In genomic region chr1:24993871-24994270, GRCh38 we compare ENCODE assay signal across 25 cellular contexts.
DNase-seq lines count a peak whose midpoint lies in the region; ATAC-seq and TF ChIP-seq lines count a peak whose summit lies in the region.
"Had no signal": no experiment of that assay in that cellular context is flagged by ENCODE, and none has a peak within 500 bp of the region (broad histone marks: within the 10 kb centered on the region; RNA-seq: fewer than 3 reads in every experiment).

No MANE protein-coding gene starts in this region.

- H3K36me3 Mint-ChIP-seq in activated CD4-positive, alpha-beta T cell treated with anti-CD3 and anti-CD28 coated beads, Interleukin-2, amount 10 ng/mL, durations not matched to agents 7 days and 5 days (ENCODE audit: low read depth) = peaks cover 13% of the 10 kb centered on the region
- no peaks in the 10 kb centered on the region for H3K36me3 Mint-ChIP-seq in CD4-positive, alpha-beta T cell (ENCODE audit: low read depth)
- no peaks in the 10 kb centered on the region for H3K36me3 Mint-ChIP-seq in activated T-helper 17 cell treated with anti-CD3 and anti-CD28 coated beads, Interleukin-2, amount 50 U/mL, for 72 hours (ENCODE audit: low read depth)
- peaks cover 0 to 24% (median 6%) of the 10 kb centered on the region in 5 donors for H3K36me3 Mint-ChIP-seq in naive thymus-derived CD4-positive, alpha-beta T cell
- H3K36me3 Mint-ChIP-seq: mesothelial cell of epicardium had no signal

- no peaks in the 10 kb centered on the region for H3K27me3 Mint-ChIP-seq in activated CD4-positive, alpha-beta T cell treated with anti-CD3 and anti-CD28 coated beads, Interleukin-2, amount 10 ng/mL, durations not matched to agents 7 days and 5 days
- no peaks in the 10 kb centered on the region for H3K27me3 Mint-ChIP-seq in CD4-positive, alpha-beta T cell
- H3K27me3 Mint-ChIP-seq in activated T-helper 17 cell treated with anti-CD3 and anti-CD28 coated beads, Interleukin-2, amount 50 U/mL, for 72 hours = no peaks in the 10 kb centered on the region
- peaks cover 0 to 3% (median 0%) of the 10 kb centered on the region in 5 donors for H3K27me3 Mint-ChIP-seq in naive thymus-derived CD4-positive, alpha-beta T cell

- TF ChIP-seq CTCF in CD4-positive, alpha-beta T cell (IDR thresholded peaks at IDR 0.05) = no peak
- no peak for TF ChIP-seq CTCF in tibial artery (IDR thresholded peaks at IDR 0.05)

- H3K4me3 Mint-ChIP-seq in activated CD4-positive, alpha-beta T cell treated with anti-CD3 and anti-CD28 coated beads, Interleukin-2, amount 10 ng/mL, durations not matched to agents 7 days and 5 days = no peak overlapping the region
- peak overlapping the region; percentile 26 for H3K4me3 Mint-ChIP-seq in CD4-positive, alpha-beta T cell
- no peak overlapping the region for H3K4me3 Mint-ChIP-seq in activated T-helper 17 cell treated with anti-CD3 and anti-CD28 coated beads, Interleukin-2, amount 50 U/mL, for 72 hours
- peak overlapping the region in 8 of 10 donors; percentile 4 to 95 (median 78) for H3K4me3 Mint-ChIP-seq in naive thymus-derived CD4-positive, alpha-beta T cell
- H3K4me3 Mint-ChIP-seq: mesothelial cell of epicardium, nephron had no signal

- H3K4me1 Mint-ChIP-seq in activated CD4-positive, alpha-beta T cell treated with anti-CD3 and anti-CD28 coated beads, Interleukin-2, amount 10 ng/mL, durations not matched to agents 7 days and 5 days = peaks cover 93% of the 10 kb centered on the region
- H3K4me1 Mint-ChIP-seq in CD4-positive, alpha-beta T cell (ENCODE audit: low read depth) = peaks cover 93% of the 10 kb centered on the region
- H3K4me1 Mint-ChIP-seq in activated T-helper 17 cell treated with anti-CD3 and anti-CD28 coated beads, Interleukin-2, amount 50 U/mL, for 72 hours = peaks cover 49% of the 10 kb centered on the region
- H3K4me1 Mint-ChIP-seq in naive thymus-derived CD4-positive, alpha-beta T cell = peaks cover 65 to 97% (median 88%) of the 10 kb centered on the region in 7 donors
- H3K4me1 Mint-ChIP-seq: mesothelial cell of epicardium had no signal

- no peaks in the 10 kb centered on the region for H3K36me3 ChIP-seq in naive thymus-derived CD4-positive, alpha-beta T cell (ENCODE audit: control insufficient read depth in 2 of 3, insufficient read depth in 3 of 3, low read length in 3 of 3)
- H3K36me3 ChIP-seq in tibial artery = no peaks in the 10 kb centered on the region
- H3K36me3 ChIP-seq: brain microvascular endothelial cell, pancreas, SJCRH30, vagina had no signal

- no peak for ATAC-seq in CD4-positive, alpha-beta T cell (ENCODE audit: poor library complexity)
- ATAC-seq in activated T-helper 17 cell treated with anti-CD3 and anti-CD28 coated beads, Interleukin-2, amount 50 U/mL, for 72 hours (replicated peaks) = no peak
- no peak for ATAC-seq in naive thymus-derived CD4-positive, alpha-beta T cell
- ATAC-seq: pancreas had no signal

- peaks cover 9% of the 10 kb centered on the region for H3K9me3 Mint-ChIP-seq in activated CD4-positive, alpha-beta T cell treated with anti-CD3 and anti-CD28 coated beads, Interleukin-2, amount 10 ng/mL, durations not matched to agents 7 days and 5 days
- H3K9me3 Mint-ChIP-seq in CD4-positive, alpha-beta T cell = peaks cover 4% of the 10 kb centered on the region
- no peaks in the 10 kb centered on the region for H3K9me3 Mint-ChIP-seq in activated T-helper 17 cell treated with anti-CD3 and anti-CD28 coated beads, Interleukin-2, amount 50 U/mL, for 72 hours
- H3K9me3 Mint-ChIP-seq in naive thymus-derived CD4-positive, alpha-beta T cell = peaks cover 0 to 11% (median 2%) of the 10 kb centered on the region in 11 donors
- H3K9me3 Mint-ChIP-seq: mesothelial cell of epicardium had no signal

- H3K27ac Mint-ChIP-seq in activated CD4-positive, alpha-beta T cell treated with anti-CD3 and anti-CD28 coated beads, Interleukin-2, amount 10 ng/mL, durations not matched to agents 7 days and 5 days = peak overlapping the region; percentile 95
- H3K27ac Mint-ChIP-seq in CD4-positive, alpha-beta T cell = peak overlapping the region; percentile 93
- peak overlapping the region; percentile 94 for H3K27ac Mint-ChIP-seq in activated T-helper 17 cell treated with anti-CD3 and anti-CD28 coated beads, Interleukin-2, amount 50 U/mL, for 72 hours
- H3K27ac Mint-ChIP-seq in naive thymus-derived CD4-positive, alpha-beta T cell = peak overlapping the region; percentile 93 to 100 (median 98)
- H3K27ac Mint-ChIP-seq: mesothelial cell of epicardium, nephron had no signal

- no peak overlapping the region for H3K27ac ChIP-seq in CD4-positive, alpha-beta T cell (ENCODE audit: low read depth, low read length)
- H3K27ac ChIP-seq in naive thymus-derived CD4-positive, alpha-beta T cell (ENCODE audit: low read depth, low read length) = peak overlapping the region; percentile 83
- no peak overlapping the region for H3K27ac ChIP-seq in tibial artery
- H3K27ac ChIP-seq: brain microvascular endothelial cell, HL-60, pancreas, SJCRH30, vagina had no signal

- intact Hi-C loops in CD4-positive, alpha-beta T cell (cut with DNase I, micrococcal nuclease) = loop anchor here in 1 of 2 experiments (5.0 kb wide), 1 partner anchor 38 kb away; no protein-coding TSS in a partner anchor
- intact Hi-C loops in naive thymus-derived CD4-positive, alpha-beta T cell (cut with micrococcal nuclease) = loop anchor here in 1 of 2 donors (2.0 kb wide), 1 partner anchor 23 kb away; no protein-coding TSS in a partner anchor
- intact Hi-C loops in tibial artery (cut with DNase I; ENCODE audit: low total_unique reads) = no loop called here

- peaks cover 86 to 87% of the 10 kb centered on the region in 2 donors for H3K4me1 ChIP-seq in naive thymus-derived CD4-positive, alpha-beta T cell (ENCODE audit: control insufficient read depth in 2 of 2, insufficient read depth in 2 of 2, low read length in 2 of 2)
- no peaks in the 10 kb centered on the region for H3K4me1 ChIP-seq in tibial artery
- H3K4me1 ChIP-seq: pancreas, SJCRH30, vagina had no signal

- POLR2A ChIA-PET in activated CD4-positive, alpha-beta T cell treated with anti-CD3 and anti-CD28 coated beads, Interleukin-2, amount 10 ng/mL, durations not matched to agents 7 days and 5 days (lab: Charles Lee) = no interaction called here
- POLR2A ChIA-PET in CD4-positive, alpha-beta T cell (lab: Charles Lee) = interaction anchor here (0.7 to 5.7 kb wide), 4 partner anchors 19 to 65 kb away, joined by 3 to 39 read pairs (median 5); no protein-coding TSS in a partner anchor
- POLR2A ChIA-PET in naive thymus-derived CD4-positive, alpha-beta T cell (lab: Charles Lee) = interaction anchor here (1.0 to 11.0 kb wide), 8 partner anchors 15 to 63 kb away, joined by 3 to 95 read pairs (median 6); no protein-coding TSS in a partner anchor

- no peak for DNase-seq in activated CD4-positive, alpha-beta T cell treated with anti-CD3 and anti-CD28 coated beads, Interleukin-2, amount 10 ng/mL, durations not matched to agents 7 days and 5 days
- no peak for DNase-seq in activated CD4-positive, alpha-beta T cell treated with anti-CD3 and anti-CD28 coated beads for 1 hour
- DNase-seq in CD4-positive, alpha-beta T cell = no peak
- no peak for DNase-seq in naive thymus-derived CD4-positive, alpha-beta T cell
- DNase-seq in tibial artery (no peak), NCI-H524 (lab: John Stamatoyannopoulos, UW) (no peak), Ammon's horn (ENCODE audit: low spot score) (no peak)
- DNase-seq: activated CD4-positive, CD25-positive, alpha-beta regulatory T cell treated with anti-CD3 and anti-CD28 coated beads, Interleukin-2, amount 50 U/mL, for 72 hours; activated effector memory CD4-positive, alpha-beta T cell treated with Interleukin-2 at 50 U/mL for 16 hours; amniotic stem cell; brain microvascular endothelial cell; Kasumi-1; MV-4-11; NCI-H1436 treated with DMSO at 0.1 percent for 48 hours; NCI-H345; NCI-H748 treated with DMSO at 0.1 percent for 48 hours; SJCRH30; T-helper 1 cell had no signal

- no peaks in the 10 kb centered on the region for H3K27me3 ChIP-seq in CD4-positive, alpha-beta T cell (ENCODE audit: control insufficient read depth, insufficient read depth, low read length)
- no peaks in the 10 kb centered on the region for H3K27me3 ChIP-seq in naive thymus-derived CD4-positive, alpha-beta T cell (ENCODE audit: control insufficient read depth in 2 of 2, insufficient read depth in 2 of 2, low read length in 2 of 2)
- H3K27me3 ChIP-seq in tibial artery = peaks cover 0 to 24% of the 10 kb centered on the region in 2 donors
- H3K27me3 ChIP-seq: brain microvascular endothelial cell, pancreas, SJCRH30, vagina had no signal

- CTCF ChIA-PET in activated CD4-positive, alpha-beta T cell treated with anti-CD3 and anti-CD28 coated beads, Interleukin-2, amount 10 ng/mL, durations not matched to agents 7 days and 5 days (lab: Charles Lee) = interaction anchor here (0.6 to 8.8 kb wide), 6 partner anchors 10 to 29 kb away, joined by 3 to 57 read pairs (median 7); no protein-coding TSS in a partner anchor
- CTCF ChIA-PET in CD4-positive, alpha-beta T cell (lab: Charles Lee) = interaction anchor here (1.4 to 1.8 kb wide), 3 partner anchors 9 to 61 kb away, joined by 3 to 5 read pairs (median 4); no protein-coding TSS in a partner anchor
- CTCF ChIA-PET in naive thymus-derived CD4-positive, alpha-beta T cell (lab: Charles Lee) = interaction anchor here (1.2 to 4.2 kb wide), 3 partner anchors 12 to 43 kb away, joined by 3 to 19 read pairs (median 14); no protein-coding TSS in a partner anchor

- no peaks in the 10 kb centered on the region for H3K9me3 ChIP-seq in CD4-positive, alpha-beta T cell (ENCODE audit: control insufficient read depth, low read length)
- no peaks in the 10 kb centered on the region for H3K9me3 ChIP-seq in naive thymus-derived CD4-positive, alpha-beta T cell (ENCODE audit: control insufficient read depth in 2 of 3, low read length in 3 of 3)
- peaks cover 0 to 10% (median 5%) of the 10 kb centered on the region in 3 donors for H3K9me3 ChIP-seq in tibial artery
- H3K9me3 ChIP-seq: pancreas, vagina had no signal

- peak overlapping the region; percentile 10 for H3K4me3 ChIP-seq in naive thymus-derived CD4-positive, alpha-beta T cell (ENCODE audit: low read length)
- H3K4me3 ChIP-seq in tibial artery = no peak overlapping the region
- H3K4me3 ChIP-seq: pancreas, SJCRH30, smooth muscle cell, vagina had no signal

Comparison
In these comparisons a context has a peak if more than half of its experiments do, and no peak if none do; other contexts are left out.
1. H3K4me3 Mint-ChIP-seq: peak in CD4-positive, alpha-beta T cell (single experiment) and naive thymus-derived CD4-positive, alpha-beta T cell (8 of 10); none in activated CD4-positive, alpha-beta T cell treated with anti-CD3 and anti-CD28 coated beads, Interleukin-2, amount 10 ng/mL, durations not matched to agents 7 days and 5 days (single experiment) and activated T-helper 17 cell treated with anti-CD3 and anti-CD28 coated beads, Interleukin-2, amount 50 U/mL, for 72 hours (single experiment).
2. Peak in every context shown above with its lines, with median percentiles within 50 percentile points of each other: H3K27ac Mint-ChIP-seq.